In genomic region chr1:114111731-114112661, GRCh38 we compare ENCODE assay signal across 16 cellular contexts. TPM values are rescaled to one million over a fixed set of nuclear protein-coding genes. Genes with fewer than 3 reads are reported as not detected.
"Had no signal": no experiment of that assay in that cellular context is flagged by ENCODE, and none has a peak within 500 bp of the region (broad histone marks: within the 10 kb centered on the region; RNA-seq: fewer than 3 reads in every experiment).

No MANE protein-coding gene starts in this region.

- H3K36me3 Mint-ChIP-seq: naive B cell; stimulated activated naive B cell treated with anti-CD40 and anti-IgM and Interleukin-4, amounts not matched to agents 10 μg/mL and 1 μg/mL and 100 μg/mL, for 72 hours had no signal

- H3K27me3 Mint-ChIP-seq: activated CD4-positive, alpha-beta T cell treated with anti-CD3 and anti-CD28 coated beads, Interleukin-2, amount 10 ng/mL, durations not matched to agents 24 days and 14 days; stimulated activated naive B cell treated with anti-CD40 and anti-IgM and Interleukin-4, amounts not matched to agents 10 μg/mL and 1 μg/mL and 100 μg/mL, for 72 hours had no signal

- ATAC-seq: lower lobe of right lung; stimulated activated naive B cell treated with anti-CD40 and anti-IgM and Interleukin-4, amounts not matched to agents 10 μg/mL and 1 μg/mL and 100 μg/mL, for 72 hours had no signal

- H3K4me3 Mint-ChIP-seq: activated B cell treated with CpG ODN at 0.5 μM for 24 hours; activated CD4-positive, alpha-beta T cell treated with anti-CD3 and anti-CD28 coated beads, Interleukin-2, amount 10 ng/mL, durations not matched to agents 24 days and 14 days; naive B cell; stimulated activated naive B cell treated with anti-CD40 and anti-IgM and Interleukin-4, amounts not matched to agents 10 μg/mL and 1 μg/mL and 100 μg/mL, for 72 hours had no signal

- H3K9me3 ChIP-seq: ascending aorta, esophagus muscularis mucosa, lower lobe of right lung, sigmoid colon, tibial nerve had no signal

- H3K9me3 Mint-ChIP-seq: activated B cell treated with CpG ODN at 0.5 μM for 24 hours; activated CD4-positive, alpha-beta T cell treated with anti-CD3 and anti-CD28 coated beads, Interleukin-2, amount 10 ng/mL, durations not matched to agents 24 days and 14 days; naive B cell; stimulated activated naive B cell treated with anti-CD40 and anti-IgM and Interleukin-4, amounts not matched to agents 10 μg/mL and 1 μg/mL and 100 μg/mL, for 72 hours had no signal

- DNase-seq: activated B cell treated with CpG ODN at 0.5 μM for 24 hours; activated CD4-positive, alpha-beta T cell treated with anti-CD3 and anti-CD28 coated beads, Interleukin-2, amount 10 ng/mL, durations not matched to agents 24 days and 14 days; activated gamma-delta T cell; hypothalamus; kidney glomerular epithelial cell; lower lobe of right lung; naive B cell; sigmoid colon; stimulated activated CD4-positive, alpha-beta T cell treated with anti-CD3 and anti-CD28 coated beads, Interleukin-2, amount 100 ng/mL, for 24 hours; stimulated activated naive B cell treated with anti-CD40 and anti-IgM and Interleukin-4, amounts not matched to agents 10 μg/mL and 1 μg/mL and 100 μg/mL, for 72 hours had no signal

- H3K4me1 Mint-ChIP-seq: activated B cell treated with CpG ODN at 0.5 μM for 24 hours had no signal

- H3K27ac Mint-ChIP-seq: activated B cell treated with CpG ODN at 0.5 μM for 24 hours; activated CD4-positive, alpha-beta T cell treated with anti-CD3 and anti-CD28 coated beads, Interleukin-2, amount 10 ng/mL, durations not matched to agents 24 days and 14 days; naive B cell; stimulated activated naive B cell treated with anti-CD40 and anti-IgM and Interleukin-4, amounts not matched to agents 10 μg/mL and 1 μg/mL and 100 μg/mL, for 72 hours had no signal

RNA-seq across cellular contexts. Expression of gene SYT6, which starts 41.7 kb away (rescaled TPM):
- total RNA-seq: activated B cell treated with CpG ODN at 0.5 μM for 24 hours; activated CD4-positive, alpha-beta T cell treated with anti-CD3 and anti-CD28 coated beads, Interleukin-2, amount 10 ng/mL, durations not matched to agents 24 days and 14 days; activated CD8-positive, alpha-beta memory T cell treated with anti-CD3 and anti-CD28 coated beads for 36 hours; ascending aorta; fibroblast of villous mesenchyme; lower lobe of right lung; pulmonary artery endothelial cell had no signal
